In the genomic region with DNA sequence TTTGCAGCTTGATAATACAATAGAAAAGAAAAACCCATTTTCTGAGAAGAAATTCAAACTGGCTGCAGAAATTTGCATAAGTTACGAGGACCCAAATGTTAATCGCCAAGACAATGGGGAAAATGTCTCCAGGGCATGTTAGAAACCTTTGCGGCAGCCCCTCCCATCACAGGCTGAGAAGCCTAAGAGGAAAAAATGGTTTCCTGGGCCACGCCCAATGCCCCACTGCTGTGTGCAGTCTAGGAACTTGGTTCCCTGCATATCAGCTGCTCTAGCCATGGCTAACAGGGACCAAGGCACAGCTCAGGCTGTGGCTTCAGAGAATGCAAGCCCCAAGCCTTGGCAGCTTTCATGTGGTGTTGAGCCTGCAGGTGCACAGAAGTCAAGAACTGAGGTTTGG, we compare ENCODE assay signal across 2 cellular contexts.
TF ChIP-seq lines count a peak whose summit lies in the region.

No MANE protein-coding gene starts in this region.

TF ChIP-seq in HEK293, 187 proteins besides CTCF, POLR2A, EP300 and RAD21:
- TF ChIP-seq SETDB1 (IDR thresholded peaks at IDR 0.05; ENCODE audit: insufficient read length, low read length) = peak; percentile 13
- TF ChIP-seq ZNF561 (tag by site-specific recombination; IDR thresholded peaks at IDR 0.05; ENCODE audit: borderline replicate concordance) = no peak
- TF ChIP-seq ZNF585B (tag by site-specific recombination; IDR thresholded peaks at IDR 0.05) = peak; percentile 73
- no peak for TF ChIP-seq TRIM28 (IDR thresholded peaks at IDR 0.05; ENCODE audit: borderline replicate concordance, low read length)
- no peak for TF ChIP-seq ZNF37A (tag by site-specific recombination; IDR thresholded peaks at IDR 0.05)
- TF ChIP-seq ZNF221 (tag by site-specific recombination; IDR thresholded peaks at IDR 0.05; ENCODE audit: borderline replicate concordance) = no peak
- TF ChIP-seq ZNF549 (tag by site-specific recombination; IDR thresholded peaks at IDR 0.05) = no peak

TF ChIP-seq in K562, 482 proteins besides CTCF, POLR2A, EP300 and RAD21:
- peak; percentile 54 for TF ChIP-seq ZFP36 (IDR thresholded peaks at IDR 0.05; ENCODE audit: low read depth, low read length, partially characterized antibody)
- TF ChIP-seq, protein P1, sequence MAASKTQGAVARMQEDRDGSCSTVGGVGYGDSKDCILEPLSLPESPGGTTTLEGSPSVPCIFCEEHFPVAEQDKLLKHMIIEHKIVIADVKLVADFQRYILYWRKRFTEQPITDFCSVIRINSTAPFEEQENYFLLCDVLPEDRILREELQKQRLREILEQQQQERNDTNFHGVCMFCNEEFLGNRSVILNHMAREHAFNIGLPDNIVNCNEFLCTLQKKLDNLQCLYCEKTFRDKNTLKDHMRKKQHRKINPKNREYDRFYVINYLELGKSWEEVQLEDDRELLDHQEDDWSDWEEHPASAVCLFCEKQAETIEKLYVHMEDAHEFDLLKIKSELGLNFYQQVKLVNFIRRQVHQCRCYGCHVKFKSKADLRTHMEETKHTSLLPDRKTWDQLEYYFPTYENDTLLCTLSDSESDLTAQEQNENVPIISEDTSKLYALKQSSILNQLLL (CRISPR knock-in tag; IDR thresholded peaks at IDR 0.05; ENCODE audit: borderline replicate concordance) = no peak
